Comparison of ENCODE assay signal across 8 cellular contexts in the genomic region with DNA sequence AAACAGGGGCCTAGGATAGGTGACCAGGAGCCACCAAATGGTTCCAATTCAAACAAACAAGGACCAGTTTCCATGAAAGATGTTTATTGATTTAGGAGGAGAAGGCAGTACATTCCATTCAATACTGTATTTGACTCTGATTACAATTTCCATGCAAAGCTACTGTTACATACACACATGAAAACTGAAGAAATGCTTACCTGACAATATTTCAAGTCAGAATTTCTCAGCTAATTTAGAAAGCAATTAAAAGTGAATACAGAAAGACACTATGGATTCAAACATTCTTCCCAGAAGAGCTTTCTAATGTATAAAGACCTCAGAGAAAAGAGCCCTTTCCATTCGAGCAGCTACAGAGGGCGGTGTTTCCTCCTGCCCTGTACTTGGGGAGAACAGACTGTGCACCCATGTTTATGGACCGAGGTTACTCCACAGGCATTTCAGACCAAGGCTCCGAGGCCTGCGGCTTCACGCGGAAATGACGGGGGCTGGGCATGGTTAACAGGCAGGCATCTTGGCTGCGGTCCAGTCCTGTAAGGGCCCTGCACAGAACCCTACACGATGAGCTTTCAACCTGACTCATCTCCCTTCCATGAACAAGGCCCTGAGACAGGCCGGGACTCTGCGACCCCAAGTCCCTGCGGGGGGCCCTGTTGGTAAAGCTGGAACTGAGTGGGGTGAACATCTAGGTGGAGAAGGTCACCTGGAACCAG. TPM values are rescaled to one million over a fixed set of nuclear protein-coding genes. Genes with fewer than 3 reads are reported as not detected.
DNase-seq lines count a peak whose midpoint lies in the region; TF ChIP-seq lines count a peak whose summit lies in the region.

No MANE protein-coding gene starts in this region.

- peaks cover 23% of the 10 kb centered on the region for H3K36me3 Mint-ChIP-seq in activated naive CD4-positive, alpha-beta T cell treated with anti-CD3 and anti-CD28 coated beads for 36 hours (ENCODE audit: low read depth)

- peak overlapping the region; percentile 50 for H3K27ac Mint-ChIP-seq in activated naive CD4-positive, alpha-beta T cell treated with anti-CD3 and anti-CD28 coated beads for 36 hours

- H3K9me3 Mint-ChIP-seq in activated naive CD4-positive, alpha-beta T cell treated with anti-CD3 and anti-CD28 coated beads for 36 hours = no peaks in the 10 kb centered on the region

- H3K9me3 ChIP-seq in spleen = no peaks in the 10 kb centered on the region

- intact Hi-C loops in activated naive CD4-positive, alpha-beta T cell treated with anti-CD3 and anti-CD28 coated beads for 36 hours (cut with micrococcal nuclease) = no loop called here
- intact Hi-C loops in spleen (cut with DNase I; ENCODE audit: low total_unique reads) = no loop called here

- H3K27me3 ChIP-seq in spleen (replicated peaks in 1 of 7) = no peaks in the 10 kb centered on the region

- CTCF ChIA-PET in activated naive CD4-positive, alpha-beta T cell treated with anti-CD3 and anti-CD28 coated beads for 36 hours (lab: Charles Lee) = interaction anchor here (0.9 to 2.2 kb wide), 2 partner anchors 12 to 20 kb away, joined by 3 to 7 read pairs; no protein-coding TSS in a partner anchor

- peak overlapping the region in 3 of 8 donors; percentile 37 to 48 (median 39) for H3K27ac ChIP-seq in spleen

- no peak for TF ChIP-seq CTCF in spleen (IDR thresholded peaks at IDR 0.05 in 8 of 11, conservative IDR thresholded peaks at IDR 0.05 in 3 of 11)

- peaks cover 22% of the 10 kb centered on the region for H3K4me1 Mint-ChIP-seq in activated naive CD4-positive, alpha-beta T cell treated with anti-CD3 and anti-CD28 coated beads for 36 hours (ENCODE audit: low read depth)

- peak; percentile 96 for DNase-seq in Daoy (ENCODE audit: low read depth)
- DNase-seq in NCI-H2196 treated with DMSO at 0.1 percent for 48 hours (lab: John Stamatoyannopoulos, UW; ENCODE audit: unreplicated experiment) = peak; percentile 61
- DNase-seq in activated naive CD4-positive, alpha-beta T cell treated with anti-CD3 and anti-CD28 coated beads for 36 hours = peak; percentile 40
- DNase-seq in kidney glomerular epithelial cell (lab: John Stamatoyannopoulos, UW) = peak; percentile 4
- no peak for DNase-seq in cerebellar cortex (ENCODE audit: low spot score)
- DNase-seq in spleen = no peak
- DNase-seq in NCI-H2171 (lab: John Stamatoyannopoulos, UW) = no peak
- no peak for DNase-seq in NCI-H526 treated with DMSO at 0.1 percent for 48 hours (lab: John Stamatoyannopoulos, UW)

- TF ChIP-seq POLR2A in spleen (IDR thresholded peaks at IDR 0.05) = no peak

- peaks cover 13 to 75% (median 67%) of the 10 kb centered on the region in 6 donors for H3K36me3 ChIP-seq in spleen

- no peak overlapping the region for H3K4me3 ChIP-seq in spleen

- 61 to 78% (median 62%) methylated on average over 12 to 13 of the region's 13 CpGs for WGBS in spleen, 5 donors

- no peaks in the 10 kb centered on the region for H3K27me3 Mint-ChIP-seq in activated naive CD4-positive, alpha-beta T cell treated with anti-CD3 and anti-CD28 coated beads for 36 hours (ENCODE audit: low read depth)

- peaks cover 0 to 17% (median 0%) of the 10 kb centered on the region in 6 donors for H3K4me1 ChIP-seq in spleen

- H3K4me3 Mint-ChIP-seq in activated naive CD4-positive, alpha-beta T cell treated with anti-CD3 and anti-CD28 coated beads for 36 hours = no peak overlapping the region

RNA-seq across cellular contexts. Expression of a gene that starts 25.7 kb away (rescaled TPM):
- total RNA-seq in Daoy (2014; rRNA removed; shearing (Covaris generic)) = 11.7 and 12.6 TPM in 2 replicates
- 1 to 10 TPM; 5.4 to 5.5 TPM for total RNA-seq in activated naive CD4-positive, alpha-beta T cell treated with anti-CD3 and anti-CD28 coated beads for 36 hours
- 1 to 10 TPM; 4.1 to 8.8 (median 6.8) TPM for total RNA-seq in spleen
- polyA plus RNA-seq in spleen = 1 to 10 TPM; 4.5 to 6.3 (median 5.3) TPM

RNA-seq across cellular contexts. Expression of a gene that starts 39.0 kb away (rescaled TPM):
- 20.6 and 21.4 TPM in 2 replicates for total RNA-seq in Daoy (2014; rRNA removed; shearing (Covaris generic))
- total RNA-seq in activated naive CD4-positive, alpha-beta T cell treated with anti-CD3 and anti-CD28 coated beads for 36 hours = 10 to 100 TPM; 49.5 to 50.3 TPM
- 10 to 100 TPM; 61.2 to 79.6 (median 76.0) TPM for total RNA-seq in spleen
- polyA plus RNA-seq in spleen = 10 to 100 TPM; 17.4 to 23.2 (median 17.8) TPM

RNA-seq across cellular contexts. Expression of a gene that starts 50.6 kb away (rescaled TPM):
- total RNA-seq in Daoy (2014; rRNA removed; shearing (Covaris generic)) = 23.1 and 25.3 TPM in 2 replicates
- 10 to 100 TPM; 32.7 to 34.0 TPM for total RNA-seq in activated naive CD4-positive, alpha-beta T cell treated with anti-CD3 and anti-CD28 coated beads for 36 hours
- 10 to 100 TPM; 26.5 to 33.3 (median 29.6) TPM for total RNA-seq in spleen
- polyA plus RNA-seq in spleen = 10 to 100 TPM in 2 of 3 donors, 1 to 10 TPM in 1; 9.7 to 12.9 (median 12.0) TPM

Comparison
In these comparisons a context has a peak if more than half of its experiments do, and no peak if none do; other contexts are left out.
1. DNase-seq: peak in Daoy (single experiment), NCI-H2196 treated with DMSO at 0.1 percent for 48 hours (single experiment), activated naive CD4-positive, alpha-beta T cell treated with anti-CD3 and anti-CD28 coated beads for 36 hours (single experiment) and kidney glomerular epithelial cell (single experiment); none in cerebellar cortex (single experiment), spleen (single experiment), NCI-H2171 (single experiment) and NCI-H526 treated with DMSO at 0.1 percent for 48 hours (single experiment).